ENCODE assay signal across 1 cellular context in genomic region chr12:49622501-49623141, GRCh38.
A peak's percentile ranks its signal among the peaks of the same experiment; 100 is the strongest.
TF ChIP-seq lines count a peak whose summit lies in the region.

No MANE protein-coding gene starts in this region.

TF ChIP-seq in K562, 482 proteins besides CTCF, POLR2A, EP300 and RAD21 (continued from another document and continues in another):
- TF ChIP-seq TFAP4 (CRISPR knock-in tag; IDR thresholded peaks at IDR 0.05; ENCODE audit: borderline replicate concordance) (peak; percentile 63; the same call in 1 of the 2 replicates), MYC (IDR thresholded peaks at IDR 0.05; ENCODE audit: low read depth, low read length) (peak; percentile 8; the same call in 1 of the 2 replicates), MYC (CRISPR knock-in tag; IDR thresholded peaks at IDR 0.05; ENCODE audit: borderline replicate concordance, low read depth) (no peak), KDM2B (CRISPR knock-in tag; IDR thresholded peaks at IDR 0.05) (peak; percentile 81; the same call in 1 of the 2 replicates), USF1 (CRISPR knock-in tag; IDR thresholded peaks at IDR 0.05) (peak; percentile 40; the same call in 1 of the 2 replicates), L3MBTL2 (IDR thresholded peaks at IDR 0.05) (peak; percentile 92), SNAPC5 (CRISPR knock-in tag; IDR thresholded peaks at IDR 0.05) (no peak), ZNF695 (CRISPR knock-in tag; IDR thresholded peaks at IDR 0.05) (no peak), ZBTB40 (IDR thresholded peaks at IDR 0.05) (peak; percentile 76), ZBTB40 (CRISPR knock-in tag; IDR thresholded peaks at IDR 0.05) (no peak), CREB3 (tag; conservative IDR thresholded peaks at IDR 0.05; ENCODE audit: low read depth) (peak; percentile 47; the same call in 1 of the 2 replicates), ZNF589 (CRISPR knock-in tag; IDR thresholded peaks at IDR 0.05; ENCODE audit: low read depth) (peak; percentile 43; the same call in 1 of the 2 replicates), NKRF (IDR thresholded peaks at IDR 0.05; ENCODE audit: borderline replicate concordance) (peak; percentile 61; the same call in 1 of the 2 replicates), MAFF (IDR thresholded peaks at IDR 0.05; ENCODE audit: low read length) (peak; percentile 29), MNT (conservative IDR thresholded peaks at IDR 0.05) (peak; percentile 70 to 77), ZKSCAN8 (CRISPR knock-in tag; IDR thresholded peaks at IDR 0.05) (no peak), SP1 (CRISPR knock-in tag; IDR thresholded peaks at IDR 0.05) (peak; percentile 28; the same call in 1 of the 2 replicates), ZNF12 (CRISPR knock-in tag; IDR thresholded peaks at IDR 0.05) (0 out of 2 replicates have a peak, but pooled peaks have one; percentile 31), RAD51 (IDR thresholded peaks at IDR 0.05; ENCODE audit: borderline replicate concordance, low read depth) (0 out of 2 replicates have a peak, but pooled peaks have one; percentile 25), WHSC1 (IDR thresholded peaks at IDR 0.05; ENCODE audit: low read length) (no peak), RBBP5 (IDR thresholded peaks at IDR 0.05; ENCODE audit: borderline replicate concordance, insufficient read depth, low read length, poor library complexity, severe bottlenecking) (peak; percentile 12), CREB3L1 (IDR thresholded peaks at IDR 0.05; ENCODE audit: borderline replicate concordance, low read depth) (peak; percentile 40; the same call in 1 of the 2 replicates), ZFX (CRISPR knock-in tag; IDR thresholded peaks at IDR 0.05) (peak; percentile 78), TEAD4 (IDR thresholded peaks at IDR 0.05; ENCODE audit: low read length) (peak; percentile 24; the same call in 1 of the 2 replicates), TEAD4 (CRISPR knock-in tag; IDR thresholded peaks at IDR 0.05; ENCODE audit: borderline replicate concordance) (no peak), CHD2 (IDR thresholded peaks at IDR 0.05; ENCODE audit: low read depth, low read length) (peak; percentile 92), SMARCE1 (IDR thresholded peaks at IDR 0.05) (peak; percentile 47; the same call in 1 of the 2 replicates), LCOR (CRISPR knock-in tag; IDR thresholded peaks at IDR 0.05) (peak; percentile 49; the same call in 1 of the 2 replicates), ATF6 (CRISPR knock-in tag; IDR thresholded peaks at IDR 0.05) (peak; percentile 68; the same call in 1 of the 2 replicates), CEBPB (tag; IDR thresholded peaks at IDR 0.05) (no peak), SMARCA5 (IDR thresholded peaks at IDR 0.05) (no peak), ZNF384 (IDR thresholded peaks at IDR 0.05; ENCODE audit: low read depth, low read length) (peak; percentile 84), UBTF (IDR thresholded peaks at IDR 0.05; ENCODE audit: borderline replicate concordance in 1 of 2, low read depth in 2 of 2, low read length in 2 of 2) (no peak), NCOA6 (IDR thresholded peaks at IDR 0.05) (no peak), EP400 (IDR thresholded peaks at IDR 0.05) (peak; percentile 61; the same call in 1 of the 2 replicates), FOXA3 (CRISPR knock-in tag; conservative IDR thresholded peaks at IDR 0.05 in 1 of 2, IDR thresholded peaks at IDR 0.05 in 1 of 2) (peak in 1 of 2 experiments; percentile 29; a peak in 1 of 4 replicates), NCOA1 (IDR thresholded peaks at IDR 0.05; ENCODE audit: low read depth) (0 out of 2 replicates have a peak, but pooled peaks have one; percentile 5)
